In the genomic region with DNA sequence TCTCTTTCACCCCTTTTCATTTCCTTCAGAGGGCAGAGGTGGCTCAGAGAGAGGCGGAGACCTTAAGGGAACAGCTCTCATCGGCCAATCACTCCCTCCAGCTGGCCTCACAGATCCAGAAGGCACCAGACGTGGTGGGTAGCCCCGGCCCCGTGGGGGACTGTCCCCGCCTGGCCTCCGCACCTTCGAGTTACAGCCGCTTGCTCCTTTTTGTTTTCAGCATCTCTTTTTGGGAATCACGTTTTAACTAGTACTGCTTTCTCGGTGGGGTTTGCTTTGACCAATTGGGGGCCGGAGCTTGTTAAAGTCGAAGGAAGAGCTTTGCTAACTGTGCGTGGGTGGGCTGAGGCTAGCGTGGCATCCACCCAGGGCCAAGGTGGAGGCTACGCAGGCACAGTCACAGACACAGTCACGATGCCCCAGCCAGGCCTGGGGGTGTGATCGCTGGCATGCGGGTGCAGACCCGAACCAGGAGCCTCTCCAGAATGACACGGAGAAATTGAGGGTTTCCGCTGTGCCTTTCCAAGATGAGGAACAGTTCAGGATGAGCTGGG, we compare ENCODE assay signal across 14 cellular contexts.
DNase-seq lines count a peak whose midpoint lies in the region; ATAC-seq, FAIRE-seq and TF ChIP-seq lines count a peak whose summit lies in the region.
"Had no signal": no experiment of that assay in that cellular context is flagged by ENCODE, and none has a peak within 500 bp of the region (broad histone marks: within the 10 kb centered on the region; RNA-seq: fewer than 3 reads in every experiment).

No MANE protein-coding gene starts in this region.

- CTCF ChIA-PET in Caco-2 (lab: Charles Lee) = interaction anchor here (0.6 kb wide), 1 partner anchor 149 kb away, joined by 4 read pairs; no protein-coding TSS in a partner anchor

- peak overlapping the region; percentile 64 for H2AFZ ChIP-seq in astrocyte (ENCODE audit: low read depth, low read length)

- no peaks in the 10 kb centered on the region; the same call in none of the 2 replicates for H3K36me3 ChIP-seq in Caco-2 (ENCODE audit: control insufficient read depth, insufficient read depth, low read length)
- peaks cover 4% of the 10 kb centered on the region for H3K36me3 ChIP-seq in astrocyte (ENCODE audit: insufficient read depth, low read length)
- H3K36me3 ChIP-seq in ovary = no peaks in the 10 kb centered on the region
- no peaks in the 10 kb centered on the region for H3K36me3 ChIP-seq in testis (ENCODE audit: low read depth, missing control alignments)

- H3K36me3 Mint-ChIP-seq in Caco-2 (ENCODE audit: insufficient read depth, unreplicated experiment) (peaks cover 83% of the 10 kb centered on the region), astrocyte (ENCODE audit: low read depth, unreplicated experiment) (peaks cover 20% of the 10 kb centered on the region)

- intact Hi-C loops in Caco-2 (cut with micrococcal nuclease; ENCODE audit: unreplicated experiment) (no loop called here), left cardiac atrium (cut with DNase I) (no loop called here), ovary (cut with DNase I) (no loop called here), testis (cut with DNase I; ENCODE audit: low total_unique reads) (no loop called here)

- BruUV-seq in Caco-2 (replicated peaks; lab: Mats Ljungman, UMichigan) = no TSS peak

- peak overlapping the region; percentile 77 for H3K9ac ChIP-seq in astrocyte (ENCODE audit: low read length)

- no peak for FAIRE-seq in astrocyte (lab: Jason Lieb, UNC)
- FAIRE-seq: frontal cortex had no signal

- H3K79me2 ChIP-seq in astrocyte (ENCODE audit: insufficient read depth, low read length) = no peaks in the 10 kb centered on the region

- H3K4me3 Mint-ChIP-seq in Caco-2 (ENCODE audit: unreplicated experiment) (no peak overlapping the region), astrocyte (ENCODE audit: unreplicated experiment) (no peak overlapping the region)
- H3K4me3 Mint-ChIP-seq: dendritic cell treated with granulocyte-macrophage colony-stimulating factor and Interleukin-4, amounts not matched to agents 40 ng/mL and 50 ng/mL, for 4 days had no signal

- no peak for TF ChIP-seq EP300 in ovary (IDR thresholded peaks at IDR 0.05)

- in situ Hi-C loops in ACHN (cut with HindIII; ENCODE audit: low pct_ligation_motif_present, low pct_unique_long_range_greater_than_20kb, low sequenced_read_pairs) = no loop called here

- no peak for TF ChIP-seq CTCF in Caco-2 (IDR thresholded peaks at IDR 0.05; ENCODE audit: insufficient read depth in 1 of 2, low read depth in 1 of 2, low read length in 1 of 2, severe bottlenecking in 1 of 2, unreplicated experiment in 1 of 2)
- TF ChIP-seq CTCF in astrocyte (IDR thresholded peaks at IDR 0.05; ENCODE audit: insufficient read depth, low read depth, low read length) = no peak
- TF ChIP-seq CTCF in ovary (IDR thresholded peaks at IDR 0.05) = no peak
- TF ChIP-seq CTCF in testis (IDR thresholded peaks at IDR 0.05) = no peak

- H3K27ac ChIP-seq in astrocyte (ENCODE audit: low read depth, low read length) (peak overlapping the region; percentile 77), ovary (peak overlapping the region; percentile 34 to 38), testis (peak overlapping the region in 1 of 2 donors; percentile 57)

- H3K4me1 Mint-ChIP-seq in Caco-2 (ENCODE audit: low read depth, unreplicated experiment) = no peaks in the 10 kb centered on the region
- H3K4me1 Mint-ChIP-seq in astrocyte (ENCODE audit: low read depth, unreplicated experiment) = peaks cover 8% of the 10 kb centered on the region

- POLR2A ChIA-PET in Caco-2 (lab: Charles Lee) = no interaction called here

- H4K20me1 ChIP-seq in astrocyte (ENCODE audit: insufficient read depth, low read length) = no peaks in the 10 kb centered on the region

- H3K27ac Mint-ChIP-seq in Caco-2 (ENCODE audit: unreplicated experiment) (peak overlapping the region; percentile 41), astrocyte (ENCODE audit: unreplicated experiment) (no peak overlapping the region)
- H3K27ac Mint-ChIP-seq: dendritic cell treated with granulocyte-macrophage colony-stimulating factor and Interleukin-4, amounts not matched to agents 40 ng/mL and 50 ng/mL, for 4 days had no signal

- H3K9me3 Mint-ChIP-seq in Caco-2 (ENCODE audit: unreplicated experiment) (no peaks in the 10 kb centered on the region), astrocyte (ENCODE audit: unreplicated experiment) (no peaks in the 10 kb centered on the region)
- H3K9me3 Mint-ChIP-seq: dendritic cell treated with granulocyte-macrophage colony-stimulating factor and Interleukin-4, amounts not matched to agents 40 ng/mL and 50 ng/mL, for 4 days had no signal

- no peaks in the 10 kb centered on the region for H3K9me3 ChIP-seq in Caco-2
- H3K9me3 ChIP-seq in astrocyte (ENCODE audit: insufficient read depth, low read depth, low read length) = no peaks in the 10 kb centered on the region
- no peaks in the 10 kb centered on the region for H3K9me3 ChIP-seq in ovary
- no peaks in the 10 kb centered on the region for H3K9me3 ChIP-seq in testis

- H3K4me3 ChIP-seq in Caco-2 (ENCODE audit: low read depth, low read length) (no peak overlapping the region), astrocyte (ENCODE audit: insufficient read depth, low read depth, low read length) (peak overlapping the region; percentile 24), ovary (no peak overlapping the region), testis (no peak overlapping the region)

- no peak for TF ChIP-seq POLR2A in ovary (IDR thresholded peaks at IDR 0.05)
- no peak for TF ChIP-seq POLR2A in testis (IDR thresholded peaks at IDR 0.05)

- no peak for DNase-seq in Caco-2
- DNase-seq in astrocyte (ENCODE audit: low read depth) = peak; percentile 26
- DNase-seq in left cardiac atrium = no peak
- DNase-seq in ovary = peak in 1 of 5 donors; percentile 45
- no peak for DNase-seq in testis
- DNase-seq in stimulated activated CD4-positive, alpha-beta T cell treated with anti-CD3 and anti-CD28 coated beads, Interleukin-4, amount 100 ng/mL, for 4 hours = no peak
- DNase-seq in ACHN = no peak
- no peak for DNase-seq in HCEC 1CT
- DNase-seq: activated T-cell treated with anti-CD3 and anti-CD28 coated beads for 4 hours, DND-41, left colon, NCI-H2029 had no signal

- ATAC-seq in left cardiac atrium = peak; percentile 26 to 46
- ATAC-seq: left colon had no signal

- H3K4me1 ChIP-seq in Caco-2 = no peaks in the 10 kb centered on the region
- H3K4me1 ChIP-seq in astrocyte (ENCODE audit: insufficient read depth, low read length) = peaks cover 21% of the 10 kb centered on the region
- H3K4me1 ChIP-seq in ovary (ENCODE audit: insufficient read depth) = peaks cover 5% of the 10 kb centered on the region
- H3K4me1 ChIP-seq in testis = no peaks in the 10 kb centered on the region

- H3K27me3 Mint-ChIP-seq in Caco-2 (ENCODE audit: insufficient read depth, unreplicated experiment) = no peaks in the 10 kb centered on the region
- no peaks in the 10 kb centered on the region for H3K27me3 Mint-ChIP-seq in astrocyte (ENCODE audit: low read depth, unreplicated experiment)
- H3K27me3 Mint-ChIP-seq: dendritic cell treated with granulocyte-macrophage colony-stimulating factor and Interleukin-4, amounts not matched to agents 40 ng/mL and 50 ng/mL, for 4 days had no signal

- WGBS in ovary, 3 donors = 31 to 57% (median 53%) methylated on average over 22 of the region's 22 CpGs
- 61 to 65% methylated on average over 22 of the region's 22 CpGs for WGBS in testis, 2 donors

- H3K4me2 ChIP-seq in astrocyte (ENCODE audit: low read length) = peak overlapping the region; percentile 81

- H3K27me3 ChIP-seq in Caco-2 (replicated peaks; ENCODE audit: control insufficient read depth, insufficient read depth, low read length) (no peaks in the 10 kb centered on the region), astrocyte (ENCODE audit: insufficient read depth, low read length) (no peaks in the 10 kb centered on the region), ovary (no peaks in the 10 kb centered on the region), testis (no peaks in the 10 kb centered on the region)
